ENCODE assay signal across 24 cellular contexts in genomic region chr7:4299431-4299830, GRCh38.
"Had no signal": no experiment of that assay in that cellular context is flagged by ENCODE, and none has a peak within 500 bp of the region (broad histone marks: within the 10 kb centered on the region; RNA-seq: fewer than 3 reads in every experiment).

No MANE protein-coding gene starts in this region.

- H3K4me1 ChIP-seq: left ventricle myocardium inferior, parathyroid adenoma, suprapubic skin, tibial artery, uterus had no signal

- H3K36me3 Mint-ChIP-seq: immature natural killer cell; stimulated activated effector memory CD8-positive, alpha-beta T cell treated with anti-CD3 and anti-CD28 coated beads, Interleukin-12 subunit alpha, Interleukin-12 subunit beta, amount 100 ng/mL, for 72 hours had no signal

- H3K27me3 ChIP-seq: tibial artery, uterus had no signal

- H3K9ac ChIP-seq: parathyroid adenoma had no signal

- H3K9me3 ChIP-seq: mucosa of descending colon, suprapubic skin, thoracic aorta, uterus had no signal

- DNase-seq: head of caudate nucleus; hypothalamus; immature natural killer cell; left ventricle myocardium inferior; mesendoderm; midbrain; mucosa of descending colon; naive thymus-derived CD4-positive, alpha-beta T cell; right cardiac atrium; stimulated activated CD4-positive, alpha-beta T cell treated with anti-CD3 and anti-CD28 coated beads, Interleukin-4, amount 100 ng/mL, for 24 hours; stimulated activated naive CD4-positive, alpha-beta T cell; tibial artery; trophoblast cell; uterus had no signal

- H3K4me3 ChIP-seq: left ventricle myocardium inferior, lung, mucosa of descending colon, skin epidermis, suprapubic skin, thoracic aorta, tibial artery, uterus had no signal

- H3K27ac Mint-ChIP-seq: immature natural killer cell; naive thymus-derived CD4-positive, alpha-beta T cell; natural killer cell treated with Interleukin-12 subunit alpha and Interleukin-12 subunit beta and Interleukin-15 and Interleukin-18, amount 100 ng/mL, for 72 hours; progenitor cell of endocrine pancreas; stimulated activated effector memory CD8-positive, alpha-beta T cell treated with anti-CD3 and anti-CD28 coated beads, Interleukin-12 subunit alpha, Interleukin-12 subunit beta, amount 100 ng/mL, for 72 hours; stimulated activated naive CD8-positive, alpha-beta T cell treated with anti-CD3 and anti-CD28 coated beads, Interleukin-15, Interleukin-2, amounts not matched to agents 100 ng/mL and 50 ng/mL, for 24 hours had no signal

- H2AFZ ChIP-seq: parathyroid adenoma had no signal

- H3K36me3 ChIP-seq: left ventricle myocardium inferior, suprapubic skin, thoracic aorta, tibial artery, uterus had no signal

- H3K4me3 Mint-ChIP-seq: immature natural killer cell; naive thymus-derived CD4-positive, alpha-beta T cell; natural killer cell treated with Interleukin-12 subunit alpha and Interleukin-12 subunit beta and Interleukin-15 and Interleukin-18, amount 100 ng/mL, for 72 hours; stimulated activated effector memory CD8-positive, alpha-beta T cell treated with anti-CD3 and anti-CD28 coated beads, Interleukin-12 subunit alpha, Interleukin-12 subunit beta, amount 100 ng/mL, for 72 hours; stimulated activated naive CD8-positive, alpha-beta T cell treated with anti-CD3 and anti-CD28 coated beads, Interleukin-15, Interleukin-2, amounts not matched to agents 100 ng/mL and 50 ng/mL, for 24 hours had no signal

- H3K4me1 Mint-ChIP-seq: immature natural killer cell; naive thymus-derived CD4-positive, alpha-beta T cell; stimulated activated effector memory CD8-positive, alpha-beta T cell treated with anti-CD3 and anti-CD28 coated beads, Interleukin-12 subunit alpha, Interleukin-12 subunit beta, amount 100 ng/mL, for 72 hours had no signal

- H3K9me3 Mint-ChIP-seq: natural killer cell treated with Interleukin-12 subunit alpha and Interleukin-12 subunit beta and Interleukin-15 and Interleukin-18, amount 100 ng/mL, for 72 hours had no signal

- H3K79me2 ChIP-seq: parathyroid adenoma had no signal

- H3K27ac ChIP-seq: left ventricle myocardium inferior, parathyroid adenoma, skin epidermis, suprapubic skin, thoracic aorta, tibial artery, uterus had no signal

- FAIRE-seq: islet of Langerhans had no signal
